In the genomic region with DNA sequence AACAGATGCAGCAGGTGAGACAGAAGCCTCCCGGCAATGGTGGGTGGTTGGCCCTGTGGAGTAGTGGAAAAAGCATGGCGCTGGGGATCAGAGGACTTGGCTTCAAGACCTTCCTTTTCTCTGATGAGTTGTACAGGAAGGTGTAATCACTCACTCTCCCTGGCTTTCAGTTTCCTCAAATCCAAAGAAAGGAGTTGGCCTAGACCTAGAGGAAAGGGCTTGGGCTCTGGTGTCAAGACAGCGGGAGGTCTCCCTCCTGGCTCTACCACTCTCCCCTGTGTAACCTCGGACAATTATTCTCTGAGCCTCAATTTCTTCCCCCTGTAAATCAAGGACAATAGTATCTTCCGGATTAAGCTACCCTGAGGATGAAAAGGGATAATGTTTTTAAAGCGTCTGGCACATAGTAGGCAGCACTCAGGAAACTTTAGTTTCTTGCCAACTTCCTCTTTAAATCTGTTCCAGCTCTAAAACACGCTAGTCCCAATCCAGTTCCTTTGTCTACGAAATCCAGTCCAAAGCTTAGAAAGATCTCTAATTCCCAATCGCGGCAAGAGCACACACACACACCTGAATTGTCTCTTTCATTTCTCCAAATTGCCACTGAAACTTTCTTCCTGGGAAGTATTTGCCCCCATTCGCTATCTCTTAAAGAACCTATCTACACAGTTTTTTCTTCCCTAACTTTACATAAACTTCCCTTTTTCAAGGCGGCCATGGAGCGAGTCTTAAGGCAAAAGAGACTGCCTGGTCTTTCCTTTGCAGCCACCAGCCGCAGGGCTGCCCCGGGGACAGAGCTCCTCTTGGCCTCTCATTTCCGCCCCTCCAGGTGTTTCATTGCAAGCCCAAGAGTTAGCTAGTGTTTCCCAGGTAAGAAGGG, we compare ENCODE assay signal across 10 cellular contexts. TPM values are rescaled to one million over a fixed set of nuclear protein-coding genes. Genes with fewer than 3 reads are reported as not detected.
DNase-seq lines count a peak whose midpoint lies in the region; ATAC-seq and TF ChIP-seq lines count a peak whose summit lies in the region.
"Had no signal": no experiment of that assay in that cellular context is flagged by ENCODE, and none has a peak within 500 bp of the region (broad histone marks: within the 10 kb centered on the region; RNA-seq: fewer than 3 reads in every experiment).

No MANE protein-coding gene starts in this region.

- ATAC-seq in T-helper 17 cell: no peak
- ATAC-seq in HG03039 (IDR thresholded peaks at IDR 0.05; ENCODE audit: unreplicated experiment): no peak

- no peak for TF ChIP-seq CTCF in type B pancreatic cell (conservative IDR thresholded peaks at IDR 0.05)

- no peaks in the 10 kb centered on the region for H3K9me3 Mint-ChIP-seq in type B pancreatic cell

- H3K27ac Mint-ChIP-seq in T-helper 17 cell (peak overlapping the region; percentile 14), type B pancreatic cell (peak overlapping the region; percentile 33)

- DNase-seq in NCI-H2227 treated with DMSO at 0.1 percent for 48 hours (lab: John Stamatoyannopoulos, UW) (peak; percentile 26), NCI-H2227 (lab: John Stamatoyannopoulos, UW; ENCODE audit: unreplicated experiment) (no peak), T-helper 17 cell (no peak), kidney glomerular epithelial cell (lab: John Stamatoyannopoulos, UW) (peak; percentile 14), type B pancreatic cell (ENCODE audit: extremely low spot score, unreplicated experiment) (no peak), germinal center (ENCODE audit: low spot score) (no peak), GM03348 (ENCODE audit: low spot score) (no peak)
- DNase-seq: activated naive CD4-positive, alpha-beta T cell; spleen had no signal

- H3K4me3 Mint-ChIP-seq in T-helper 17 cell: no peak overlapping the region
- peak overlapping the region; percentile 87 for H3K4me3 Mint-ChIP-seq in type B pancreatic cell

- H3K27me3 Mint-ChIP-seq in T-helper 17 cell (peaks cover 6% of the 10 kb centered on the region), type B pancreatic cell (peaks cover 10% of the 10 kb centered on the region)

- no peaks in the 10 kb centered on the region for H3K9me3 ChIP-seq in T-helper 17 cell (ENCODE audit: control insufficient read depth, low read length, poor library complexity, severe bottlenecking)
- H3K9me3 ChIP-seq: spleen had no signal

- H3K36me3 Mint-ChIP-seq in T-helper 17 cell (ENCODE audit: low read depth) (no peaks in the 10 kb centered on the region), type B pancreatic cell (no peaks in the 10 kb centered on the region)

- H3K4me1 Mint-ChIP-seq in T-helper 17 cell (peaks cover 7% of the 10 kb centered on the region), type B pancreatic cell (ENCODE audit: unreplicated experiment) (peaks cover 40% of the 10 kb centered on the region)

RNA-seq across cellular contexts. Expression of gene GPC4, which starts 29.9 kb away (rescaled TPM):
- not detected for total RNA-seq in T-helper 17 cell
- 20.9 and 69.0 TPM in 2 replicates for total RNA-seq in type B pancreatic cell (ENCODE audit: low replicate concordance)

Comparison
In these comparisons a context has a peak if more than half of its experiments do, and no peak if none do; other contexts are left out.
1. DNase-seq: peak in NCI-H2227 treated with DMSO at 0.1 percent for 48 hours (single experiment) and kidney glomerular epithelial cell (single experiment); none in NCI-H2227 (single experiment), T-helper 17 cell (0 of 3), type B pancreatic cell (single experiment), germinal center (single experiment) and GM03348 (single experiment).
2. RNA of gene GPC4, which starts 29.9 kb away (total RNA-seq): 20.9 to 69.0 TPM in type B pancreatic cell; not detected in T-helper 17 cell; every median in the first group is over 10 times any median in the second.